In the genomic region with DNA sequence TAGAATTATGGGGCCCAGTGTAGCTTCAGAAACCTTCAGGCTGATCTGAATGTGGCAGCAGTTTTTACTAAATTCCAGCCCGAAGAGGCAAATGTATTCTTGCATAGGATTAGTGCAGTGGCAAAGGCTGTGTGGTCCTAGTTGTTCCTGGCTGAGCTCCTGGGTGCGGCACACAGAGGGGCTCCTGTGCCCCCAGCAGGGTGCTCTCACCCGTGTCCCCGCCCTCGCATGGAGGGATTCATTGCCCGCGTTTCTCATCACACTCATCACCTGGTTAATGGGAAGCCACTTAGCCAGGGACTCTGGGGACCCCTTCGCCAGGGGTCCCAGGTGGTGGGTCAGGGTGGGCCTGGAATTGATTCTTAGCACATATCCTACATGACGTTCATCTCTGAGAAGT, we compare ENCODE assay signal across 1 cellular context.
TF ChIP-seq lines count a peak whose summit lies in the region.

No MANE protein-coding gene starts in this region.

TF ChIP-seq in H1, 55 proteins besides CTCF, POLR2A, EP300 and RAD21 (continued from another document):
- TF ChIP-seq SP4 (IDR thresholded peaks at IDR 0.05; ENCODE audit: low read length): no peak
- no peak for TF ChIP-seq POU5F1 (IDR thresholded peaks at IDR 0.05; ENCODE audit: low read depth, low read length)
- TF ChIP-seq SP2 (IDR thresholded peaks at IDR 0.05; ENCODE audit: low read length): no peak
- TF ChIP-seq YY1 (IDR thresholded peaks at IDR 0.05; ENCODE audit: low read depth, low read length): no peak
- TF ChIP-seq JUN (IDR thresholded peaks at IDR 0.05; ENCODE audit: low read depth, low read length): no peak
- TF ChIP-seq HDAC6 (IDR thresholded peaks at IDR 0.05; ENCODE audit: low read depth, low read length): no peak
- TF ChIP-seq BRCA1 (IDR thresholded peaks at IDR 0.05; ENCODE audit: low read depth, low read length): no peak
- TF ChIP-seq GABPA (IDR thresholded peaks at IDR 0.05; ENCODE audit: borderline replicate concordance, insufficient read depth, low read length): no peak
- TF ChIP-seq SRF (IDR thresholded peaks at IDR 0.05; ENCODE audit: low read depth, low read length): no peak
- TF ChIP-seq, protein P1, sequence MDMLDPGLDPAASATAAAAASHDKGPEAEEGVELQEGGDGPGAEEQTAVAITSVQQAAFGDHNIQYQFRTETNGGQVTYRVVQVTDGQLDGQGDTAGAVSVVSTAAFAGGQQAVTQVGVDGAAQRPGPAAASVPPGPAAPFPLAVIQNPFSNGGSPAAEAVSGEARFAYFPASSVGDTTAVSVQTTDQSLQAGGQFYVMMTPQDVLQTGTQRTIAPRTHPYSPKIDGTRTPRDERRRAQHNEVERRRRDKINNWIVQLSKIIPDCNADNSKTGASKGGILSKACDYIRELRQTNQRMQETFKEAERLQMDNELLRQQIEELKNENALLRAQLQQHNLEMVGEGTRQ (IDR thresholded peaks at IDR 0.05; ENCODE audit: low read length): no peak
